ENCODE assay signal across 8 cellular contexts in the genomic region with DNA sequence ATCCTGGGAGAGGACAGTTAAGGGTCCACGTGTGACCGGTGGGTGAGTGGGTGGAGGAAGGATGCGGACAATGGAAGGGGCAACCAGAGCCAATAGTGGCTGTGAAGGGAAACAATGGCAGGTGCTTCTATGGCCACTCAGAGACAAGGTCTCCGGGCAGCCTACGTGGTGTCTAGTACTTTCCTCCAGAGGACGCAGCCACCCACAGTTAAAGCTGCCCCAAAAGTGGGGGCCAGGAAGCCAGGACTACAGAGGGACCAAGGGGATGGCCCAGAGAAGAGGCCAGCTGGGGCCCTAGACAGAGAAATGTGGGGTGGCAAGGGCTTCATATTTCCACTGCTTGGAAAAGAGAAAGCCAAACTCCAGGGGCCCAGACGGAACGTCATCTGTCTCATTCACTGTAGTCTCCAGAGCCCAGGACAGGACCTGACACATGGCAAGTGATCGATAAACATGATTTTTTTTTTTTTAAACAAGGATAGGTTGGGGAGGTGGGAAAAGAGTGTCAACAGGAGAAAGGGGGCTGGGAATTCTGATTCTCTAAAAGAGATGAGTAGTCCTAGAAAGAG. TPM values are rescaled to one million over a fixed set of nuclear protein-coding genes. Genes with fewer than 3 reads are reported as not detected.
A peak's percentile ranks its signal among the peaks of the same experiment; 100 is the strongest.
DNase-seq lines count a peak whose midpoint lies in the region; ATAC-seq and TF ChIP-seq lines count a peak whose summit lies in the region.

No MANE protein-coding gene starts in this region.

- POLR2A ChIA-PET in HEK293T (lab: Yijun Ruan, JAX), result interaction anchor here (1.4 to 6.1 kb wide), 6 partner anchors 14 to 142 kb away, joined by 4 to 53 read pairs (median 5); partner anchors contain the start of genes AURKB, CTC1 and SLC25A35

- TF ChIP-seq CTCF in C4-2B (conservative IDR thresholded peaks at IDR 0.05) (no peak), LNCaP clone FGC (IDR thresholded peaks at IDR 0.05; ENCODE audit: control insufficient read depth, extremely low read depth, insufficient read depth) (no peak), endodermal cell (conservative IDR thresholded peaks at IDR 0.05) (no peak)

- H3K4me3 Mint-ChIP-seq in endodermal cell, result no peak overlapping the region

- H3K27ac Mint-ChIP-seq in endodermal cell, result no peak overlapping the region

- H3K36me3 Mint-ChIP-seq in endodermal cell (ENCODE audit: low read depth), result peaks cover 11% of the 10 kb centered on the region

- H3K9me3 ChIP-seq in endodermal cell (ENCODE audit: control insufficient read depth, low read length) (no peaks in the 10 kb centered on the region), neuron (ENCODE audit: low read length) (no peaks in the 10 kb centered on the region)

- H3K4me1 Mint-ChIP-seq in endodermal cell, result peaks cover 11% of the 10 kb centered on the region

- H3K4me1 ChIP-seq in endodermal cell (ENCODE audit: control insufficient read depth, insufficient read depth, low read length), result peaks cover 6% of the 10 kb centered on the region
- H3K4me1 ChIP-seq in neuron (ENCODE audit: insufficient read depth, low read length), result peaks cover 48% of the 10 kb centered on the region

- no peaks in the 10 kb centered on the region for H3K9me3 Mint-ChIP-seq in endodermal cell

- no peak overlapping the region for H3K9ac ChIP-seq in endodermal cell (ENCODE audit: extremely low read depth, low read length, poor library complexity, severe bottlenecking)

- H3K27me3 ChIP-seq in endodermal cell (ENCODE audit: control insufficient read depth, insufficient read depth, low read length, poor library complexity, severe bottlenecking) (no peaks in the 10 kb centered on the region), neuron (ENCODE audit: insufficient read depth, low read length) (no peaks in the 10 kb centered on the region)

- H3K27ac ChIP-seq in C4-2B (peak overlapping the region; percentile 76), endodermal cell (ENCODE audit: low read depth, low read length) (peak overlapping the region; percentile 92)

- 83 to 87% methylated on average over 5 to 9 of the region's 9 CpGs for WGBS in endodermal cell (ENCODE audit: insufficient coverage in 1 of 2, insufficient read length in 1 of 2), 2 experiments

- no peaks in the 10 kb centered on the region for H3K27me3 Mint-ChIP-seq in endodermal cell (ENCODE audit: insufficient read depth)

- no peak overlapping the region for H2AFZ ChIP-seq in neuron (ENCODE audit: low read depth, low read length)

- H3K4me3 ChIP-seq in LNCaP clone FGC (ENCODE audit: low read depth, low read length) (peak overlapping the region; percentile 66; the same call in 1 of the 2 replicates), endodermal cell (ENCODE audit: low read length) (no peak overlapping the region), neuron (ENCODE audit: low read length) (peak overlapping the region; percentile 83)

- no peak for ATAC-seq in GM21737 (IDR thresholded peaks at IDR 0.05; ENCODE audit: unreplicated experiment)
- ATAC-seq in GM21529 (IDR thresholded peaks at IDR 0.05; ENCODE audit: unreplicated experiment), result no peak

- CTCF ChIA-PET in HEK293T (lab: Yijun Ruan, JAX), result interaction anchor here (0.6 kb wide), 1 partner anchor 37 kb away, joined by 4 read pairs; the partner anchor contains the start of gene BORCS6

- H3K36me3 ChIP-seq in endodermal cell (ENCODE audit: control insufficient read depth, insufficient read depth, low read length) (peaks cover 22% of the 10 kb centered on the region), neuron (ENCODE audit: insufficient read depth, low read length) (peaks cover 18% of the 10 kb centered on the region)

- no peak for DNase-seq in LNCaP clone FGC (ENCODE audit: low read depth)
- DNase-seq in endodermal cell, result peak; percentile 57
- no peak for DNase-seq in inferior parietal cortex (ENCODE audit: extremely low spot score)
- DNase-seq in HEK293T (ENCODE audit: extremely low spot score), result no peak

TF ChIP-seq in HEK293T, 16 proteins besides CTCF, POLR2A, EP300 and RAD21:
- no peak for TF ChIP-seq NFRKB (IDR thresholded peaks at IDR 0.05)
- TF ChIP-seq ELF4 (IDR thresholded peaks at IDR 0.05), result no peak
- no peak for TF ChIP-seq ARNT (IDR thresholded peaks at IDR 0.05)
- TF ChIP-seq HDGF (IDR thresholded peaks at IDR 0.05; ENCODE audit: borderline replicate concordance), result no peak
- no peak for TF ChIP-seq TARDBP (IDR thresholded peaks at IDR 0.05)
- no peak for TF ChIP-seq L3MBTL2 (conservative IDR thresholded peaks at IDR 0.05)
- TF ChIP-seq FOXK2 (IDR thresholded peaks at IDR 0.05), result no peak
- TF ChIP-seq SP1 (IDR thresholded peaks at IDR 0.05), result no peak
- TF ChIP-seq FOXA1 (IDR thresholded peaks at IDR 0.05), result no peak
- no peak for TF ChIP-seq CTBP1 (IDR thresholded peaks at IDR 0.05; ENCODE audit: borderline replicate concordance)
- TF ChIP-seq LEF1 (IDR thresholded peaks at IDR 0.05; ENCODE audit: borderline replicate concordance), result no peak
- TF ChIP-seq ZNF384 (IDR thresholded peaks at IDR 0.05), result no peak
- TF ChIP-seq, protein P1, sequence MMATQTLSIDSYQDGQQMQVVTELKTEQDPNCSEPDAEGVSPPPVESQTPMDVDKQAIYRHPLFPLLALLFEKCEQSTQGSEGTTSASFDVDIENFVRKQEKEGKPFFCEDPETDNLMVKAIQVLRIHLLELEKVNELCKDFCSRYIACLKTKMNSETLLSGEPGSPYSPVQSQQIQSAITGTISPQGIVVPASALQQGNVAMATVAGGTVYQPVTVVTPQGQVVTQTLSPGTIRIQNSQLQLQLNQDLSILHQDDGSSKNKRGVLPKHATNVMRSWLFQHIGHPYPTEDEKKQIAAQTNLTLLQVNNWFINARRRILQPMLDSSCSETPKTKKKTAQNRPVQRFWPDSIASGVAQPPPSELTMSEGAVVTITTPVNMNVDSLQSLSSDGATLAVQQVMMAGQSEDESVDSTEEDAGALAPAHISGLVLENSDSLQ (IDR thresholded peaks at IDR 0.05), result no peak
- TF ChIP-seq SUZ12 (IDR thresholded peaks at IDR 0.05), result no peak
- no peak for TF ChIP-seq BHLHE40 (IDR thresholded peaks at IDR 0.05; ENCODE audit: borderline replicate concordance)
- no peak for TF ChIP-seq FOXM1 (IDR thresholded peaks at IDR 0.05; ENCODE audit: borderline replicate concordance)

RNA-seq across cellular contexts. Expression of gene PER1, which starts 0.9 kb away (rescaled TPM):
- total RNA-seq in endodermal cell, result 10 to 100 TPM; 38.3 to 53.7 TPM
- polyA plus RNA-seq in endodermal cell (2013, experiment 1 of 2), result 24.2 TPM
- 19.0 TPM for polyA plus RNA-seq in endodermal cell (2013, experiment 2 of 2)

RNA-seq across cellular contexts. Expression of gene VAMP2, which starts 9.7 kb away (rescaled TPM):
- total RNA-seq in endodermal cell, result 10 to 100 TPM; 32.1 to 32.2 TPM
- polyA plus RNA-seq in endodermal cell (2013, experiment 1 of 2), result 57.3 TPM
- 46.3 TPM for polyA plus RNA-seq in endodermal cell (2013, experiment 2 of 2)

RNA-seq across cellular contexts. Expression of gene TMEM107, which starts 23.1 kb away (rescaled TPM):
- total RNA-seq in endodermal cell, result 10 to 100 TPM; 26.2 to 27.7 TPM
- polyA plus RNA-seq in endodermal cell (2013, experiment 1 of 2), result 79.3 TPM
- 69.1 TPM for polyA plus RNA-seq in endodermal cell (2013, experiment 2 of 2)

RNA-seq across cellular contexts. Expression of gene HES7, which starts 29.2 kb away (rescaled TPM):
- 1 to 10 TPM in 1 of 2 donors, under 1 TPM in 1; 0.40 to 2.2 TPM for total RNA-seq in endodermal cell
- 0.89 TPM for polyA plus RNA-seq in endodermal cell (2013, experiment 1 of 2)
- 0.87 TPM for polyA plus RNA-seq in endodermal cell (2013, experiment 2 of 2)

RNA-seq across cellular contexts. Expression of gene ALOXE3, which starts 34.8 kb away (rescaled TPM):
- under 1 TPM; 0.13 to 0.49 TPM for total RNA-seq in endodermal cell
- not detected for polyA plus RNA-seq in endodermal cell (2013, experiment 1 of 2)
- not detected for polyA plus RNA-seq in endodermal cell (2013, experiment 2 of 2)
